In genomic region chr7:127585044-127585953, GRCh38 we compare ENCODE assay signal across 8 cellular contexts. TPM values are rescaled to one million over a fixed set of nuclear protein-coding genes. Genes with fewer than 3 reads are reported as not detected.
A peak's percentile ranks its signal among the peaks of the same experiment; 100 is the strongest.
DNase-seq lines count a peak whose midpoint lies in the region; ATAC-seq lines count a peak whose summit lies in the region.

GCC1 (minus strand) TSS chr7:127585596; CDS start chr7:127585182, 414 bp downstream.

- H3K36me3 ChIP-seq in HUES64 (ENCODE audit: insufficient read depth, low read length), result peaks cover 46% of the 10 kb centered on the region
- H3K36me3 ChIP-seq in mucosa of rectum (ENCODE audit: control insufficient read depth in 2 of 2, insufficient read depth in 2 of 2, low read length in 2 of 2), result peaks cover 27 to 28% of the 10 kb centered on the region in 2 donors

- H3K4me3 ChIP-seq in HUES64 (ENCODE audit: low read length) (peak within 1 kb of the TSS; percentile 89), mucosa of rectum (ENCODE audit: low read length in 2 of 2) (peak within 1 kb of the TSS; percentile 83 to 89)

- H3K9ac ChIP-seq in HUES64 (ENCODE audit: low read depth, low read length) (peak within 1 kb of the TSS; percentile 72), mucosa of rectum (ENCODE audit: low read depth in 1 of 2, low read length in 2 of 2) (peak within 1 kb of the TSS; percentile 87 to 93)

- ATAC-seq in GM21515 (IDR thresholded peaks at IDR 0.05; ENCODE audit: unreplicated experiment), result peak; percentile 79

- H3K9me3 ChIP-seq in HUES64 (ENCODE audit: insufficient read depth, low read depth, low read length) (no peaks in the 10 kb centered on the region; the same call in 1 of the 2 replicates), mucosa of rectum (ENCODE audit: control insufficient read depth in 2 of 2, low read length in 2 of 2) (no peaks in the 10 kb centered on the region)

- WGBS in HUES64, result 5% methylated on average over 78 of the region's 78 CpGs

- peak; percentile 65 for DNase-seq in DMS 273 treated with DMSO at 0.1 percent for 48 hours (lab: John Stamatoyannopoulos, UW)
- peak; percentile 84 for DNase-seq in OCI-M1 (lab: John Stamatoyannopoulos, UW)
- peak; percentile 93 for DNase-seq in activated T-cell treated with anti-CD3 and anti-CD28 coated beads for 48 hours (ENCODE audit: low read depth)
- DNase-seq in epithelial cell of prostate (ENCODE audit: low read depth, low spot score), result peak; percentile 18
- DNase-seq in stimulated activated CD8-positive, alpha-beta memory T cell treated with anti-CD3 and anti-CD28 coated beads, Interleukin-4, amount 100 ng/mL, for 48 hours, result peak; percentile 99

- H3K4me1 ChIP-seq in HUES64 (ENCODE audit: insufficient read depth, low read length), result peaks cover 10% of the 10 kb centered on the region; the same call in 1 of the 2 replicates
- H3K4me1 ChIP-seq in mucosa of rectum (ENCODE audit: control insufficient read depth in 2 of 2, insufficient read depth in 2 of 2, low read length in 2 of 2), result peaks cover 27 to 45% of the 10 kb centered on the region in 2 donors

- H3K27me3 ChIP-seq in HUES64 (ENCODE audit: insufficient read depth, low read length), result peaks cover 25% of the 10 kb centered on the region
- H3K27me3 ChIP-seq in mucosa of rectum (ENCODE audit: control insufficient read depth in 2 of 2, insufficient read depth in 2 of 2, low read length in 2 of 2), result no peaks in the 10 kb centered on the region

- H3K27ac ChIP-seq in HUES64 (ENCODE audit: low read depth, low read length) (peak within 1 kb of the TSS; percentile 79), epithelial cell of prostate (peak within 1 kb of the TSS; percentile 73), mucosa of rectum (ENCODE audit: low read depth in 2 of 2, low read length in 2 of 2) (peak within 1 kb of the TSS; percentile 88)

RNA-seq across cellular contexts. Expression of gene GCC1, which starts in this region (rescaled TPM):
- polyA plus RNA-seq in HUES64 (2013, experiment 1 of 2), result 9.7 TPM
- polyA plus RNA-seq in HUES64 (2013, experiment 2 of 2), result 9.9 TPM

Comparison
In these comparisons a context has a peak if more than half of its experiments do, and no peak if none do; other contexts are left out.
1. Peak in every context shown above with its lines: DNase-seq, ATAC-seq, H3K4me3 ChIP-seq and H3K27ac ChIP-seq.
2. DNase-seq: peak in every context shown above with its lines; median percentile 99 in stimulated activated CD8-positive, alpha-beta memory T cell treated with anti-CD3 and anti-CD28 coated beads, Interleukin-4, amount 100 ng/mL, for 48 hours; 93 in activated T-cell treated with anti-CD3 and anti-CD28 coated beads for 48 hours; 84 in OCI-M1; 65 in DMS 273 treated with DMSO at 0.1 percent for 48 hours; 18 in epithelial cell of prostate.